ENCODE assay signal across 1 cellular context in the genomic region with DNA sequence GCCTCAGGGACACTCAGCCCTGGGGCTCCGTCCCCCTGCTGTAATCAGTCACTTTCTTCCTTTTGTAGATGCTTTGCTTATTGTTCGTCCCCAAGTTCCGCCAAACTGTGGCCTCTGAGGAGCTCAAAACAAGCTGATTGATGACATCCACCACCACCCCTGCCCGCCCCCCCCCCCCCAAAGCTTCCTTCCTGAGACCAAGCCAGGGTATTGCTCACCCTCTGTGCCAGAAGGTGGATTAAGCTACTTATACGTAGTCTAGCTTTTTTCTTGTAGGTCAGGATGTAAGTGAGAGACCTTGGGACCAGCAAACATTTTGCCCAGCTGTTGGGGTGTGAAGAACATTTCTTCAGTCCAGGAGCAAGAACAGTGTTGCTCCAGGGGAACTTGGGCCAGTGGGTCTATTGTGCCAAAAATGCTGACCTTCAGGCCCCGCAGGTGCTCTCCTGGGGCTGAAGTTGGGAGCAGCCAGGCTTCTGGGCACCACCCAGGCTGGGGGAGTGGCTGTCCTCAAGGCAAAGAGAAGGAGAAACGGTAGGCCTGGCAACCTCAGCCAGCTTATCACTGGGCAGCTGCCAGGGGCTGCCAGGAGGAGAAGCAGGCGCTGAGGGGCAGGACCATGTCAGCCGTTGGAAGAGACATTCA.
TF ChIP-seq lines count a peak whose summit lies in the region.

No MANE protein-coding gene starts in this region.

TF ChIP-seq in SK-N-SH, 30 proteins besides CTCF, POLR2A, EP300 and RAD21 (continued from another document):
- TF ChIP-seq, protein P1, sequence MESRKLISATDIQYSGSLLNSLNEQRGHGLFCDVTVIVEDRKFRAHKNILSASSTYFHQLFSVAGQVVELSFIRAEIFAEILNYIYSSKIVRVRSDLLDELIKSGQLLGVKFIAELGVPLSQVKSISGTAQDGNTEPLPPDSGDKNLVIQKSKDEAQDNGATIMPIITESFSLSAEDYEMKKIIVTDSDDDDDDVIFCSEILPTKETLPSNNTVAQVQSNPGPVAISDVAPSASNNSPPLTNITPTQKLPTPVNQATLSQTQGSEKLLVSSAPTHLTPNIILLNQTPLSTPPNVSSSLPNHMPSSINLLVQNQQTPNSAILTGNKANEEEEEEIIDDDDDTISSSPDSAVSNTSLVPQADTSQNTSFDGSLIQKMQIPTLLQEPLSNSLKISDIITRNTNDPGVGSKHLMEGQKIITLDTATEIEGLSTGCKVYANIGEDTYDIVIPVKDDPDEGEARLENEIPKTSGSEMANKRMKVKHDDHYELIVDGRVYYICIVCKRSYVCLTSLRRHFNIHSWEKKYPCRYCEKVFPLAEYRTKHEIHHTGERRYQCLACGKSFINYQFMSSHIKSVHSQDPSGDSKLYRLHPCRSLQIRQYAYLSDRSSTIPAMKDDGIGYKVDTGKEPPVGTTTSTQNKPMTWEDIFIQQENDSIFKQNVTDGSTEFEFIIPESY (IDR thresholded peaks at IDR 0.05; ENCODE audit: borderline replicate concordance, low read depth): no peak
